Comparison of ENCODE assay signal across 35 cellular contexts in the genomic region with DNA sequence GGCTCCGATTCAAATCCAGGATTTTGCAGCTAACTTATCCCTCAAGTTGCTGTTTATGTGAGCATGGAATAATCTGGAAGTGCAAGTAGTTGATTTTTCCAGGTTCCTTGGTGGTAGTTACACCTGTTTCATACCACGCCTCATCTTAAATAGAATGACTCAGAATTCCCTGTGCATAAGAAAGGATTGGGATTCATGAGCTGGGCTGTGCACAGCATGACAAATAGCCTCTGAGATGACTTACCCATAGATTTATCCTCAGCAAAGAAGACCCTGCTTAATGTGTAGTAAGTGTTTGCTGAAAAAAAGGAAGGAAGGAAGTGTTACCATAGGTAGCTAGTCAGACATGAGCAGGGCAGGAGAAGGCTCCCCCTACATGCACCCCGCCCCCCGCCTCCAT.
"Had no signal": no experiment of that assay in that cellular context is flagged by ENCODE, and none has a peak within 500 bp of the region (broad histone marks: within the 10 kb centered on the region; RNA-seq: fewer than 3 reads in every experiment).

No MANE protein-coding gene starts in this region.

- H3K4me1 Mint-ChIP-seq: activated CD4-positive, alpha-beta T cell treated with anti-CD3 and anti-CD28 coated beads for 36 hours; activated CD4-positive, alpha-beta T cell treated with anti-CD3 and anti-CD28 coated beads, Interleukin-2, amount 10 ng/mL, durations not matched to agents 24 days and 14 days; activated CD8-positive, alpha-beta memory T cell treated with anti-CD3 and anti-CD28 coated beads, Interleukin-2, amount 10 ng/mL, durations not matched to agents 7 days and 5 days; activated naive CD4-positive, alpha-beta T cell treated with anti-CD3 and anti-CD28 coated beads, Interleukin-2, amount 10 ng/mL, durations not matched to agents 7 days and 5 days; activated naive CD8-positive, alpha-beta T cell treated with anti-CD3 and anti-CD28 coated beads, Interleukin-2, amount 10 ng/mL, durations not matched to agents 7 days and 5 days; brain; T-helper 17 cell had no signal

- H3K36me3 Mint-ChIP-seq: activated CD4-positive, alpha-beta memory T cell treated with anti-CD3 and anti-CD28 coated beads for 36 hours; activated CD8-positive, alpha-beta memory T cell treated with anti-CD3 and anti-CD28 coated beads, Interleukin-2, amount 10 ng/mL, durations not matched to agents 7 days and 5 days; activated naive CD4-positive, alpha-beta T cell treated with anti-CD3 and anti-CD28 coated beads, Interleukin-2, amount 10 ng/mL, durations not matched to agents 7 days and 5 days; activated naive CD8-positive, alpha-beta T cell treated with anti-CD3 and anti-CD28 coated beads, Interleukin-2, amount 10 ng/mL, durations not matched to agents 7 days and 5 days; brain had no signal

- ATAC-seq: activated CD4-positive, alpha-beta T cell treated with anti-CD3 and anti-CD28 coated beads for 36 hours; activated CD8-positive, alpha-beta memory T cell treated with anti-CD3 and anti-CD28 coated beads, Interleukin-2, amount 10 ng/mL, durations not matched to agents 7 days and 5 days; activated CD8-positive, alpha-beta T cell treated with anti-CD3 and anti-CD28 coated beads, Interleukin-2, amount 10 ng/mL, durations not matched to agents 7 days and 5 days; activated naive CD4-positive, alpha-beta T cell treated with anti-CD3 and anti-CD28 coated beads, Interleukin-2, amount 50 U/mL, for 72 hours; esophagus mucosa; gastrocnemius medialis; heart left ventricle; T-helper 17 cell had no signal

- H3K9me3 ChIP-seq: ascending aorta, breast epithelium, colonic mucosa, gastrocnemius medialis had no signal

- H3K27me3 ChIP-seq: ascending aorta, breast epithelium, cardiac muscle cell, colonic mucosa, gastrocnemius medialis, heart left ventricle had no signal

- H3K36me3 ChIP-seq: ascending aorta, breast epithelium, cardiac muscle cell, colonic mucosa, gastrocnemius medialis, heart left ventricle, WERI-Rb-1 had no signal

- H3K4me3 ChIP-seq: ascending aorta, breast epithelium, cardiac muscle cell, colonic mucosa, gastrocnemius medialis, heart left ventricle had no signal

- H3K27ac ChIP-seq: ascending aorta, breast epithelium, cardiac muscle cell, colonic mucosa, gastrocnemius medialis, heart left ventricle, WERI-Rb-1 had no signal

- DNase-seq: activated CD4-positive, alpha-beta memory T cell treated with anti-CD3 and anti-CD28 coated beads for 36 hours; activated CD4-positive, alpha-beta T cell treated with anti-CD3 and anti-CD28 coated beads for 36 hours; activated CD4-positive, alpha-beta T cell treated with anti-CD3 and anti-CD28 coated beads, Interleukin-2, amount 10 ng/mL, durations not matched to agents 24 days and 14 days; activated CD4-positive, CD25-positive, alpha-beta regulatory T cell; activated CD4-positive, CD25-positive, alpha-beta regulatory T cell treated with anti-CD3 and anti-CD28 coated beads, Interleukin-2, amount 50 U/mL, for 72 hours; activated CD8-positive, alpha-beta memory T cell treated with anti-CD3 and anti-CD28 coated beads, Interleukin-2, amount 10 ng/mL, durations not matched to agents 7 days and 5 days; activated CD8-positive, alpha-beta memory T cell treated with anti-CD3 and anti-CD28 coated beads, Interleukin-2, amount 50 U/mL, for 4 hours; activated CD8-positive, alpha-beta T cell treated with anti-CD3 and anti-CD28 coated beads, Interleukin-2, amount 10 ng/mL, durations not matched to agents 7 days and 5 days; activated effector memory CD4-positive, alpha-beta T cell treated with anti-CD3 and anti-CD28 coated beads, Interleukin-2, amount 50 U/mL, for 16 hours; activated naive CD4-positive, alpha-beta T cell; activated naive CD4-positive, alpha-beta T cell treated with anti-CD3 and anti-CD28 coated beads, Interleukin-2, amount 10 ng/mL, durations not matched to agents 7 days and 5 days; activated naive CD8-positive, alpha-beta T cell treated with anti-CD3 and anti-CD28 coated beads, Interleukin-2, amount 10 ng/mL, durations not matched to agents 7 days and 5 days; activated T-cell treated with anti-CD3 and anti-CD28 coated beads, Interleukin-2, amount 50 U/mL, for 1 hour; activated T-cell treated with anti-CD3 and anti-CD28 coated beads, Interleukin-2, amount 50 U/mL, for 48 hours; central memory CD4-positive, alpha-beta T cell; cerebellar nuclear complex; colonic mucosa; effector memory CD4-positive, alpha-beta T cell; endodermal cell; foreskin fibroblast; gastrocnemius medialis; glutamatergic neuron; heart left ventricle; T-helper 17 cell; T1000; WERI-Rb-1 had no signal

- H3K27ac Mint-ChIP-seq: activated CD4-positive, alpha-beta memory T cell treated with anti-CD3 and anti-CD28 coated beads for 36 hours; activated CD4-positive, alpha-beta T cell treated with anti-CD3 and anti-CD28 coated beads for 36 hours; activated CD4-positive, alpha-beta T cell treated with anti-CD3 and anti-CD28 coated beads, Interleukin-2, amount 10 ng/mL, durations not matched to agents 24 days and 14 days; activated CD8-positive, alpha-beta memory T cell treated with anti-CD3 and anti-CD28 coated beads, Interleukin-2, amount 10 ng/mL, durations not matched to agents 7 days and 5 days; activated CD8-positive, alpha-beta T cell treated with anti-CD3 and anti-CD28 coated beads, Interleukin-2, amount 10 ng/mL, durations not matched to agents 7 days and 5 days; activated naive CD4-positive, alpha-beta T cell treated with anti-CD3 and anti-CD28 coated beads, Interleukin-2, amount 10 ng/mL, durations not matched to agents 7 days and 5 days; activated naive CD4-positive, alpha-beta T cell treated with anti-CD3 and anti-CD28 coated beads, Interleukin-2, amount 50 U/mL, for 72 hours; activated naive CD8-positive, alpha-beta T cell treated with anti-CD3 and anti-CD28 coated beads, Interleukin-2, amount 10 ng/mL, durations not matched to agents 7 days and 5 days; activated T-helper 1 cell treated with anti-CD3 and anti-CD28 coated beads, Interleukin-12 subunit alpha, Interleukin-12 subunit beta, Interleukin-2, Interleukin-4 antibody, amounts not matched to agents 30 ng/mL and 10 ng/mL and 1 ng/mL, durations not matched to agents 14 hours and 24 hours and 36 hours; activated T-helper 2 cell treated with anti-CD3 and anti-CD28 coated beads, Interferon-gamma antibody, Interleukin-2, Interleukin-4, amounts not matched to agents 10 μg/mL and 5 μg/mL and 100 μg/mL, durations not matched to agents 14 hours and 24 hours and 36 hours; brain; endodermal cell; T-helper 17 cell; T-helper 2 cell treated with Interferon-gamma antibody and Interleukin-4, amounts not matched to agents 5 μg/mL and 100 μg/mL, for 36 hours had no signal

- H3K4me3 Mint-ChIP-seq: activated CD4-positive, alpha-beta memory T cell treated with anti-CD3 and anti-CD28 coated beads for 36 hours; activated CD4-positive, alpha-beta T cell treated with anti-CD3 and anti-CD28 coated beads for 36 hours; activated CD4-positive, alpha-beta T cell treated with anti-CD3 and anti-CD28 coated beads, Interleukin-2, amount 10 ng/mL, durations not matched to agents 24 days and 14 days; activated CD8-positive, alpha-beta memory T cell treated with anti-CD3 and anti-CD28 coated beads, Interleukin-2, amount 10 ng/mL, durations not matched to agents 7 days and 5 days; activated CD8-positive, alpha-beta T cell treated with anti-CD3 and anti-CD28 coated beads, Interleukin-2, amount 10 ng/mL, durations not matched to agents 7 days and 5 days; activated naive CD4-positive, alpha-beta T cell treated with anti-CD3 and anti-CD28 coated beads, Interleukin-2, amount 10 ng/mL, durations not matched to agents 7 days and 5 days; activated naive CD8-positive, alpha-beta T cell treated with anti-CD3 and anti-CD28 coated beads, Interleukin-2, amount 10 ng/mL, durations not matched to agents 7 days and 5 days; activated T-helper 1 cell treated with anti-CD3 and anti-CD28 coated beads, Interleukin-12 subunit alpha, Interleukin-12 subunit beta, Interleukin-2, Interleukin-4 antibody, amounts not matched to agents 30 ng/mL and 10 ng/mL and 1 ng/mL, durations not matched to agents 14 hours and 24 hours and 36 hours; brain; endodermal cell; T-helper 17 cell; T-helper 2 cell treated with Interferon-gamma antibody and Interleukin-4, amounts not matched to agents 5 μg/mL and 100 μg/mL, for 36 hours had no signal

- H3K27me3 Mint-ChIP-seq: activated CD4-positive, alpha-beta memory T cell treated with anti-CD3 and anti-CD28 coated beads for 36 hours; activated CD4-positive, alpha-beta T cell treated with anti-CD3 and anti-CD28 coated beads for 36 hours; activated CD4-positive, alpha-beta T cell treated with anti-CD3 and anti-CD28 coated beads, Interleukin-2, amount 10 ng/mL, durations not matched to agents 24 days and 14 days; activated CD8-positive, alpha-beta memory T cell treated with anti-CD3 and anti-CD28 coated beads, Interleukin-2, amount 10 ng/mL, durations not matched to agents 7 days and 5 days; activated naive CD4-positive, alpha-beta T cell treated with anti-CD3 and anti-CD28 coated beads, Interleukin-2, amount 10 ng/mL, durations not matched to agents 7 days and 5 days; activated naive CD8-positive, alpha-beta T cell treated with anti-CD3 and anti-CD28 coated beads, Interleukin-2, amount 10 ng/mL, durations not matched to agents 7 days and 5 days; brain; T-helper 17 cell had no signal

- H3K4me1 ChIP-seq: ascending aorta, breast epithelium, colonic mucosa, gastrocnemius medialis, heart left ventricle had no signal
